ENCODE assay signal across 21 cellular contexts in the genomic region with DNA sequence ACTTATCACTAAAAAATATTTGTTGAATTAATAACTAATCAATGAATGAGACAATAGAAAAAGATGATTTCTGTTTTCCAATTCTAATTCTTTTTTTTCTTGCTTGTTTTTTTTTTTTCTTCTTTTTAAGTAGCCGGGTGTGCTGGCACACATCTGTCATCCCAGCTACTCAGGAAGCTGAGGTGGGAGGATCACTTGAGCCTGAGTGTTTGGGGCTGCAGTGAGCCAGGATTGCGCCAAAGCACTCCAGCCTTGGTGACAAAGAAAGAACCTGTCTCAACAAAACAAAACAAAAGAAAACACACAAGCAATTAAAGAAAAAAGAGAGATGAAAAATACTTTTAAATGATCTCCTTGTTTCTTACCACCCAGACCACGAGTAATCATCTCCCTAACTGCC.
"Had no signal": no experiment of that assay in that cellular context is flagged by ENCODE, and none has a peak within 500 bp of the region (broad histone marks: within the 10 kb centered on the region; RNA-seq: fewer than 3 reads in every experiment).

No MANE protein-coding gene starts in this region.

- DNase-seq: dermis blood vessel endothelial cell; effector memory CD8-positive, alpha-beta T cell; erythroblast; esophagus squamous epithelium; foreskin melanocyte; mesendoderm; midbrain; naive thymus-derived CD4-positive, alpha-beta T cell; nucleus accumbens; psoas muscle; right cardiac atrium; sigmoid colon; stimulated activated CD4-positive, alpha-beta T cell treated with anti-CD3 and anti-CD28 coated beads, Interleukin-2, amount 100 ng/mL, for 24 hours; stimulated activated CD4-positive, alpha-beta T cell treated with anti-CD3 and anti-CD28 coated beads, Interleukin-4, amount 100 ng/mL, for 24 hours; stimulated activated naive CD4-positive, alpha-beta T cell treated with Interleukin-2 at 50 U/mL for 16 hours; stomach; thyroid gland; trophoblast cell had no signal

- H3K36me3 Mint-ChIP-seq: naive thymus-derived CD4-positive, alpha-beta T cell; stimulated activated effector memory CD8-positive, alpha-beta T cell treated with anti-CD3 and anti-CD28 coated beads, Interleukin-12 subunit alpha, Interleukin-12 subunit beta, amount 100 ng/mL, for 72 hours had no signal

- ATAC-seq: effector memory CD8-positive, alpha-beta T cell; left lobe of liver; naive thymus-derived CD4-positive, alpha-beta T cell; psoas muscle; right cardiac atrium; stimulated activated effector memory CD8-positive, alpha-beta T cell treated with anti-CD3 and anti-CD28 coated beads, Interleukin-12 subunit alpha, Interleukin-12 subunit beta, amount 100 ng/mL, for 72 hours had no signal

- H3K4me3 Mint-ChIP-seq: effector memory CD8-positive, alpha-beta T cell; naive thymus-derived CD4-positive, alpha-beta T cell; nephron; stimulated activated effector memory CD8-positive, alpha-beta T cell treated with anti-CD3 and anti-CD28 coated beads, Interleukin-12 subunit alpha, Interleukin-12 subunit beta, amount 100 ng/mL, for 72 hours had no signal

- H3K4me1 Mint-ChIP-seq: naive thymus-derived CD4-positive, alpha-beta T cell; stimulated activated effector memory CD8-positive, alpha-beta T cell treated with anti-CD3 and anti-CD28 coated beads, Interleukin-12 subunit alpha, Interleukin-12 subunit beta, amount 100 ng/mL, for 72 hours had no signal

- H3K9me3 Mint-ChIP-seq: nephron had no signal

- H3K27ac Mint-ChIP-seq: effector memory CD8-positive, alpha-beta T cell; naive thymus-derived CD4-positive, alpha-beta T cell; stimulated activated effector memory CD8-positive, alpha-beta T cell treated with anti-CD3 and anti-CD28 coated beads, Interleukin-12 subunit alpha, Interleukin-12 subunit beta, amount 100 ng/mL, for 72 hours had no signal

- H3K27me3 Mint-ChIP-seq: effector memory CD8-positive, alpha-beta T cell; naive thymus-derived CD4-positive, alpha-beta T cell had no signal
